ENCODE assay signal across 14 cellular contexts in genomic region chr2:27965841-27966240, GRCh38.
DNase-seq lines count a peak whose midpoint lies in the region; ATAC-seq, FAIRE-seq and TF ChIP-seq lines count a peak whose summit lies in the region.
"Had no signal": no experiment of that assay in that cellular context is flagged by ENCODE, and none has a peak within 500 bp of the region (broad histone marks: within the 10 kb centered on the region; RNA-seq: fewer than 3 reads in every experiment).

No MANE protein-coding gene starts in this region.

- H3K27me3 Mint-ChIP-seq in activated T-cell treated with anti-CD3 and anti-CD28 coated beads, Interleukin-2, amount 50 U/mL, for 4 hours (ENCODE audit: low read depth) = no peaks in the 10 kb centered on the region
- no peaks in the 10 kb centered on the region for H3K27me3 Mint-ChIP-seq in T-helper 2 cell treated with Interferon-gamma antibody and Interleukin-4, amounts not matched to agents 5 μg/mL and 100 μg/mL, for 36 hours (ENCODE audit: low read depth)
- no peaks in the 10 kb centered on the region for H3K27me3 Mint-ChIP-seq in stimulated activated naive CD8-positive, alpha-beta T cell treated with anti-CD3 and anti-CD28 coated beads, Interleukin-15, Interleukin-2, amounts not matched to agents 100 ng/mL and 50 ng/mL, for 24 hours
- H3K27me3 Mint-ChIP-seq in progenitor cell of endocrine pancreas = no peaks in the 10 kb centered on the region

- TF ChIP-seq CTCF in progenitor cell of endocrine pancreas (IDR thresholded peaks at IDR 0.05; ENCODE audit: unreplicated experiment) = no peak

- peaks cover 17% of the 10 kb centered on the region for H3K9me3 Mint-ChIP-seq in activated T-cell treated with anti-CD3 and anti-CD28 coated beads, Interleukin-2, amount 50 U/mL, for 4 hours
- peaks cover 41% of the 10 kb centered on the region for H3K9me3 Mint-ChIP-seq in T-helper 2 cell treated with Interferon-gamma antibody and Interleukin-4, amounts not matched to agents 5 μg/mL and 100 μg/mL, for 36 hours
- H3K9me3 Mint-ChIP-seq in stimulated activated naive CD8-positive, alpha-beta T cell treated with anti-CD3 and anti-CD28 coated beads, Interleukin-15, Interleukin-2, amounts not matched to agents 100 ng/mL and 50 ng/mL, for 24 hours = peaks cover 15% of the 10 kb centered on the region
- peaks cover 22% of the 10 kb centered on the region for H3K9me3 Mint-ChIP-seq in progenitor cell of endocrine pancreas (ENCODE audit: low read depth)

- peaks cover 25% of the 10 kb centered on the region for H3K36me3 Mint-ChIP-seq in activated T-cell treated with anti-CD3 and anti-CD28 coated beads, Interleukin-2, amount 50 U/mL, for 4 hours (ENCODE audit: insufficient read depth)
- peaks cover 44% of the 10 kb centered on the region for H3K36me3 Mint-ChIP-seq in T-helper 2 cell treated with Interferon-gamma antibody and Interleukin-4, amounts not matched to agents 5 μg/mL and 100 μg/mL, for 36 hours (ENCODE audit: low read depth)
- peaks cover 47% of the 10 kb centered on the region for H3K36me3 Mint-ChIP-seq in stimulated activated naive CD8-positive, alpha-beta T cell treated with anti-CD3 and anti-CD28 coated beads, Interleukin-15, Interleukin-2, amounts not matched to agents 100 ng/mL and 50 ng/mL, for 24 hours (ENCODE audit: low read depth)
- H3K36me3 Mint-ChIP-seq in progenitor cell of endocrine pancreas (ENCODE audit: insufficient read depth) = peaks cover 20% of the 10 kb centered on the region

- peaks cover 59% of the 10 kb centered on the region for H3K4me1 Mint-ChIP-seq in activated T-cell treated with anti-CD3 and anti-CD28 coated beads, Interleukin-2, amount 50 U/mL, for 4 hours (ENCODE audit: low read depth)
- peaks cover 45% of the 10 kb centered on the region for H3K4me1 Mint-ChIP-seq in T-helper 2 cell treated with Interferon-gamma antibody and Interleukin-4, amounts not matched to agents 5 μg/mL and 100 μg/mL, for 36 hours (ENCODE audit: low read depth)
- H3K4me1 Mint-ChIP-seq in stimulated activated naive CD8-positive, alpha-beta T cell treated with anti-CD3 and anti-CD28 coated beads, Interleukin-15, Interleukin-2, amounts not matched to agents 100 ng/mL and 50 ng/mL, for 24 hours (ENCODE audit: low read depth) = peaks cover 60% of the 10 kb centered on the region
- H3K4me1 Mint-ChIP-seq in progenitor cell of endocrine pancreas (ENCODE audit: low read depth) = peaks cover 4% of the 10 kb centered on the region

- H3K4me3 Mint-ChIP-seq in activated T-cell treated with anti-CD3 and anti-CD28 coated beads, Interleukin-2, amount 50 U/mL, for 4 hours = peak overlapping the region; percentile 19
- peak overlapping the region; percentile 66 for H3K4me3 Mint-ChIP-seq in T-helper 2 cell treated with Interferon-gamma antibody and Interleukin-4, amounts not matched to agents 5 μg/mL and 100 μg/mL, for 36 hours
- peak overlapping the region; percentile 3 for H3K4me3 Mint-ChIP-seq in stimulated activated naive CD8-positive, alpha-beta T cell treated with anti-CD3 and anti-CD28 coated beads, Interleukin-15, Interleukin-2, amounts not matched to agents 100 ng/mL and 50 ng/mL, for 24 hours
- no peak overlapping the region for H3K4me3 Mint-ChIP-seq in progenitor cell of endocrine pancreas (ENCODE audit: low read depth)

- ATAC-seq in activated T-cell treated with anti-CD3 and anti-CD28 coated beads, Interleukin-2, amount 50 U/mL, for 4 hours = peak; percentile 89 to 98
- ATAC-seq: HepG2 had no signal

- no peak for DNase-seq in activated T-cell treated with anti-CD3 and anti-CD28 coated beads, Interleukin-2, amount 50 U/mL, for 4 hours
- no peak for DNase-seq in activated T-cell treated with anti-CD3 and anti-CD28 coated beads, Interleukin-2, amount 50 U/mL, for 48 hours
- no peak for DNase-seq in T-helper 2 cell treated with Interferon-gamma antibody and Interleukin-4, amounts not matched to agents 5 μg/mL and 100 μg/mL, for 36 hours (ENCODE audit: low spot score)
- no peak for DNase-seq in progenitor cell of endocrine pancreas (ENCODE audit: low spot score, unreplicated experiment)
- no peak for DNase-seq in NK-92 (lab: John Stamatoyannopoulos, UW; ENCODE audit: unreplicated experiment)
- DNase-seq in activated gamma-delta T cell (lab: John Stamatoyannopoulos, UW) = no peak
- DNase-seq: ACHN, amygdala, NCI-H1048, NCI-H2107, NCI-H774 had no signal

- peak; percentile 31 for FAIRE-seq in colon (lab: Jason Lieb, UNC)
- FAIRE-seq: HepG2 had no signal

- H3K27ac Mint-ChIP-seq in T-helper 2 cell treated with Interferon-gamma antibody and Interleukin-4, amounts not matched to agents 5 μg/mL and 100 μg/mL, for 36 hours = peak overlapping the region; percentile 93
- peak overlapping the region; percentile 34 for H3K27ac Mint-ChIP-seq in stimulated activated naive CD8-positive, alpha-beta T cell treated with anti-CD3 and anti-CD28 coated beads, Interleukin-15, Interleukin-2, amounts not matched to agents 100 ng/mL and 50 ng/mL, for 24 hours
- H3K27ac Mint-ChIP-seq in progenitor cell of endocrine pancreas = no peak overlapping the region
